Comparison of ENCODE assay signal across 14 cellular contexts in the genomic region with DNA sequence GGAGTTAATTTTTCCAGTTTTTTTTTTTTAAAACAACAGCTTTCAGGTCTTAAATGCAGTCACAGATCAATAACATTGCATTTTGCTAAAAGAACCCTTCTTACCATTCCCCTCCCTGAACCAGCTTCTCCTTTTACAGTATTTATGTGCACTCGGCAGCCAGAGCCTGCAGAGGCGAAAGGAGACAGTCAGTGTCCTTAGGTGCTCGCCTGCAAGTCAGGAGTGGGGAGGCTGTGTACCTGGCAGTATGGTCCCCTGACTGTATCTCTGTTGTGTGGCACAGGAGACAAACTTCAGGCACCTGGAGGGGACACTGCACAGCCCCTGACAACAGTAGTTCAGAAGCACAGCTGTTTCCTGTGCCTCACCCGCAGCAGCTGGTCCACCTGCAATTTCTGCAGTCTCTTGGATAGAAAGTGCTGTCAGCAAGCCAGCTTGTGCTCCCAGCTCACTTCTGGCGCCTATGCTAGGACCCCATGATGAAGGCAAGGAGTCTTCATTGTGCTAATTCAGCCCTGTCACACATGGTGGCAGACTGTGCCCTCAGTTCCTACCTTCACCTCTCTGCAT.
DNase-seq lines count a peak whose midpoint lies in the region; ATAC-seq and TF ChIP-seq lines count a peak whose summit lies in the region.
"Had no signal": no experiment of that assay in that cellular context is flagged by ENCODE, and none has a peak within 500 bp of the region (broad histone marks: within the 10 kb centered on the region; RNA-seq: fewer than 3 reads in every experiment).

No MANE protein-coding gene starts in this region.

- peak overlapping the region; percentile 25 for H3K23ac ChIP-seq in neuronal stem cell (ENCODE audit: low read depth, low read length, poor library complexity)

- no peaks in the 10 kb centered on the region for H3K9me3 Mint-ChIP-seq in T-helper 2 cell treated with Interferon-gamma antibody and Interleukin-4, amounts not matched to agents 5 μg/mL and 100 μg/mL, for 36 hours

- H3K4me2 ChIP-seq in MM.1S (ENCODE audit: low read depth, low read length) (peak overlapping the region; percentile 76), neuronal stem cell (ENCODE audit: insufficient read depth, low read length, poor library complexity, severe bottlenecking) (no peak overlapping the region)

- H3K18ac ChIP-seq in neuronal stem cell (ENCODE audit: low read length), result peak overlapping the region; percentile 45

- H3K79me2 ChIP-seq in MM.1S (ENCODE audit: low read length), result no peaks in the 10 kb centered on the region

- H4K91ac ChIP-seq in neuronal stem cell (ENCODE audit: low read depth, low read length, poor library complexity), result no peak overlapping the region

- in situ Hi-C loops in GM13977 (cut with MboI; ENCODE audit: low pct_unique_long_range_greater_than_20kb, low sequenced_read_pairs, unreplicated experiment), result no loop called here

- no peaks in the 10 kb centered on the region for H3K27me3 ChIP-seq in MM.1S (replicated peaks; ENCODE audit: insufficient read depth, low read length)
- no peaks in the 10 kb centered on the region for H3K27me3 ChIP-seq in neuronal stem cell (ENCODE audit: control insufficient read depth in 3 of 3, insufficient read depth in 3 of 3, low read depth in 1 of 3, low read length in 3 of 3)
- no peaks in the 10 kb centered on the region for H3K27me3 ChIP-seq in dorsolateral prefrontal cortex

- no peak overlapping the region for H2BK15ac ChIP-seq in neuronal stem cell (ENCODE audit: low read length)

- H3K14ac ChIP-seq in neuronal stem cell (ENCODE audit: low read length), result no peak overlapping the region

- H3K4ac ChIP-seq in neuronal stem cell (ENCODE audit: low read length), result no peak overlapping the region

- DNase-seq in NCI-H2107 treated with DMSO at 0.1 percent for 48 hours (lab: John Stamatoyannopoulos, UW; ENCODE audit: unreplicated experiment), result peak; percentile 56
- DNase-seq in NCI-H2107 (lab: John Stamatoyannopoulos, UW), result no peak
- DNase-seq in MM.1S, result peak; percentile 97
- no peak for DNase-seq in neuronal stem cell (ENCODE audit: low spot score)
- no peak for DNase-seq in GM13977 (ENCODE audit: low spot score)
- DNase-seq in T-helper 2 cell treated with Interferon-gamma antibody and Interleukin-4, amounts not matched to agents 5 μg/mL and 100 μg/mL, for 36 hours (ENCODE audit: low spot score), result no peak
- no peak for DNase-seq in dorsolateral prefrontal cortex
- DNase-seq: NCI-H1048; occipital lobe; stimulated activated CD4-positive, alpha-beta T cell treated with anti-CD3 and anti-CD28 coated beads, Interleukin-4, amount 100 ng/mL, for 4 hours had no signal

- no peak overlapping the region for H3K27ac Mint-ChIP-seq in T-helper 2 cell treated with Interferon-gamma antibody and Interleukin-4, amounts not matched to agents 5 μg/mL and 100 μg/mL, for 36 hours

- no peaks in the 10 kb centered on the region for H3K9me2 ChIP-seq in MM.1S (replicated peaks; ENCODE audit: insufficient read depth, low read length)

- H3F3A ChIP-seq in MM.1S (ENCODE audit: insufficient read depth, low read length), result peaks cover 17% of the 10 kb centered on the region

- peak; percentile 95 for ATAC-seq in HG02678 (IDR thresholded peaks at IDR 0.05; ENCODE audit: unreplicated experiment)
- ATAC-seq: HCT116 had no signal

- peak overlapping the region; percentile 1 for H2AK5ac ChIP-seq in neuronal stem cell (ENCODE audit: low read depth, low read length)

- peak overlapping the region; percentile 29 for H2AFZ ChIP-seq in MM.1S (ENCODE audit: low read length)
- H2AFZ ChIP-seq in neuronal stem cell (ENCODE audit: low read length), result no peak overlapping the region

- intact Hi-C loops in dorsolateral prefrontal cortex (cut with DNase I), result no loop called here

- peak; percentile 34 for TF ChIP-seq CTCF in MM.1S (IDR thresholded peaks at IDR 0.05; ENCODE audit: low read length)
- no peak for TF ChIP-seq CTCF in GM13977 (IDR thresholded peaks at IDR 0.05; ENCODE audit: extremely low read depth, insufficient read depth, missing control alignments)
- TF ChIP-seq CTCF in dorsolateral prefrontal cortex (IDR thresholded peaks at IDR 0.05 in 54 of 56, conservative IDR thresholded peaks at IDR 0.05 in 2 of 56; ENCODE audit: low read depth in 1 of 56, partially characterized antibody in 56 of 56), result no peak

- no peaks in the 10 kb centered on the region for H3K4me1 Mint-ChIP-seq in T-helper 2 cell treated with Interferon-gamma antibody and Interleukin-4, amounts not matched to agents 5 μg/mL and 100 μg/mL, for 36 hours (ENCODE audit: low read depth)

- H3K36me3 Mint-ChIP-seq in T-helper 2 cell treated with Interferon-gamma antibody and Interleukin-4, amounts not matched to agents 5 μg/mL and 100 μg/mL, for 36 hours (ENCODE audit: low read depth), result no peaks in the 10 kb centered on the region

- H3K27ac ChIP-seq in MM.1S (ENCODE audit: low read length) (peak overlapping the region; percentile 57), neuronal stem cell (replicated peaks; ENCODE audit: low read length) (no peak overlapping the region), dorsolateral prefrontal cortex (peak overlapping the region in 12 of 59 donors; percentile 2 to 59 (median 26))
- H3K27ac ChIP-seq: esophagus muscularis mucosa, SK-N-MC had no signal

- H2BK12ac ChIP-seq in neuronal stem cell (ENCODE audit: low read length), result no peak overlapping the region

- H3K4me3 Mint-ChIP-seq in T-helper 2 cell treated with Interferon-gamma antibody and Interleukin-4, amounts not matched to agents 5 μg/mL and 100 μg/mL, for 36 hours, result no peak overlapping the region

- H4K20me1 ChIP-seq in MM.1S (ENCODE audit: insufficient read depth, low read length), result no peaks in the 10 kb centered on the region

- H3K36me3 ChIP-seq in MM.1S (replicated peaks; ENCODE audit: insufficient read depth, low read length) (no peaks in the 10 kb centered on the region), neuronal stem cell (replicated peaks in 1 of 2; ENCODE audit: control insufficient read depth in 2 of 2, insufficient read depth in 2 of 2, low read length in 2 of 2) (peaks cover 15 to 29% of the 10 kb centered on the region in 2 donors)
- H3K36me3 ChIP-seq: esophagus muscularis mucosa had no signal

- peak overlapping the region; percentile 33; the same call in 1 of the 2 replicates for H3K9ac ChIP-seq in MM.1S (ENCODE audit: low read length)
- H3K9ac ChIP-seq in neuronal stem cell (ENCODE audit: low read depth, low read length, poor library complexity), result no peak overlapping the region

- H2BK5ac ChIP-seq in neuronal stem cell (ENCODE audit: low read length), result peak overlapping the region; percentile 4

- H3K4me1 ChIP-seq in MM.1S (ENCODE audit: low read length) (peaks cover 26% of the 10 kb centered on the region), neuronal stem cell (ENCODE audit: control insufficient read depth in 2 of 2, insufficient read depth in 1 of 2, low read depth in 1 of 2, low read length in 2 of 2) (peaks cover 0 to 2% of the 10 kb centered on the region in 2 donors)
- H3K4me1 ChIP-seq: esophagus muscularis mucosa had no signal

- H3K4me3 ChIP-seq in MM.1S (ENCODE audit: low read length) (peak overlapping the region; percentile 16; the same call in 1 of the 2 replicates), neuronal stem cell (ENCODE audit: low read length in 2 of 2) (no peak overlapping the region), dorsolateral prefrontal cortex (no peak overlapping the region)
- H3K4me3 ChIP-seq: esophagus muscularis mucosa, SK-N-MC had no signal

- no peaks in the 10 kb centered on the region for H3K79me1 ChIP-seq in neuronal stem cell (ENCODE audit: low read depth, low read length)

- no CpG with 5 or more reads among the region's 5 CpGs for WGBS in neuronal stem cell (ENCODE audit: extremely low coverage in 2 of 2, insufficient read length in 2 of 2, insufficient replicate concordance in 1 of 2), 2 donors

- H3K27me3 Mint-ChIP-seq in T-helper 2 cell treated with Interferon-gamma antibody and Interleukin-4, amounts not matched to agents 5 μg/mL and 100 μg/mL, for 36 hours (ENCODE audit: low read depth), result peaks cover 2% of the 10 kb centered on the region

- H2BK120ac ChIP-seq in neuronal stem cell (ENCODE audit: low read depth, low read length), result no peak overlapping the region

- no peak overlapping the region for H4K8ac ChIP-seq in neuronal stem cell (ENCODE audit: low read depth, low read length)

- no peaks in the 10 kb centered on the region for H3K9me3 ChIP-seq in MM.1S (replicated peaks; ENCODE audit: insufficient read depth, low read length)
- H3K9me3 ChIP-seq in neuronal stem cell (replicated peaks in 1 of 2; ENCODE audit: control insufficient read depth in 2 of 2, insufficient read depth in 1 of 2, low read depth in 1 of 2, low read length in 2 of 2), result no peaks in the 10 kb centered on the region
- H3K9me3 ChIP-seq: esophagus muscularis mucosa had no signal

Comparison
In these comparisons a context has a peak if more than half of its experiments do, and no peak if none do; other contexts are left out.
1. DNase-seq: peak in NCI-H2107 treated with DMSO at 0.1 percent for 48 hours (single experiment) and MM.1S (single experiment); none in NCI-H2107 (single experiment), neuronal stem cell (single experiment), GM13977 (single experiment), T-helper 2 cell treated with Interferon-gamma antibody and Interleukin-4, amounts not matched to agents 5 μg/mL and 100 μg/mL, for 36 hours (single experiment) and dorsolateral prefrontal cortex (0 of 10).